1 cellular context compared by ENCODE assay signal in the genomic region with DNA sequence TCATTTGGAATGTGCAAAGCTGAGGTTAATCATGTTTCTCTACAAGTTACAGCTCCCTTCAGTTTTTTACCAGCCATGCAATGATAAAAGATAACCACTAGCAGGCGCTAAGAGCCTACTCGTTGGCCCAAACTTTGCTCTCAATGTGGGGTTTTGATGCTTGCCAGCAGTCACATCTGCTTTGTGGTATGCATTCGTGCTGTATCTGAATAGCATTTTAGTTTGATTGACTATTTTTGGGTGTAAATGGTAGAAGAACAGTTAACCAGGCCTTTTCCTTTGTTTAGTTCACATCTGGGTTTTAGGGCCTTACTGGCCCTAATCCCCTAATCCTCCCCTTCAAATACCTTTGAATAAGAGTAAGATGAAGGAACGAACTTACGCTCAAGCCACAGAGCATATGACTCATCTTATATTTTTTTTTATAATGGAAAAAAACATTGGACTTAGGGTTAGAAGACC.
TF ChIP-seq lines count a peak whose summit lies in the region.

No MANE protein-coding gene starts in this region.

TF ChIP-seq in H1, 55 proteins besides CTCF, POLR2A, EP300 and RAD21 (continued from another document):
- TF ChIP-seq, protein P1, sequence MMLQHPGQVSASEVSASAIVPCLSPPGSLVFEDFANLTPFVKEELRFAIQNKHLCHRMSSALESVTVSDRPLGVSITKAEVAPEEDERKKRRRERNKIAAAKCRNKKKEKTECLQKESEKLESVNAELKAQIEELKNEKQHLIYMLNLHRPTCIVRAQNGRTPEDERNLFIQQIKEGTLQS (IDR thresholded peaks at IDR 0.05; ENCODE audit: insufficient read depth, low read depth, low read length): no peak
